In genomic region chr12:69585189-69586062, GRCh38 we compare ENCODE assay signal across 1 cellular context.
TF ChIP-seq lines count a peak whose summit lies in the region.

Gene CCT2, plus strand, starts transcription at chr12:69585459. Its CDS starts 63 bp downstream, at chr12:69585522.

TF ChIP-seq in HepG2, 621 proteins besides CTCF, POLR2A, EP300 and RAD21 (continued from another document and continues in another):
- TF ChIP-seq, protein P1, sequence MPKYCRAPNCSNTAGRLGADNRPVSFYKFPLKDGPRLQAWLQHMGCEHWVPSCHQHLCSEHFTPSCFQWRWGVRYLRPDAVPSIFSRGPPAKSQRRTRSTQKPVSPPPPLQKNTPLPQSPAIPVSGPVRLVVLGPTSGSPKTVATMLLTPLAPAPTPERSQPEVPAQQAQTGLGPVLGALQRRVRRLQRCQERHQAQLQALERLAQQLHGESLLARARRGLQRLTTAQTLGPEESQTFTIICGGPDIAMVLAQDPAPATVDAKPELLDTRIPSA (CRISPR knock-in tag; IDR thresholded peaks at IDR 0.05; ENCODE audit: borderline replicate concordance), result peak; percentile 93; the same call in 1 of the 2 replicates
- TF ChIP-seq SP4 (CRISPR knock-in tag; IDR thresholded peaks at IDR 0.05) (peak; percentile 92), ZNF687 (CRISPR knock-in tag; IDR thresholded peaks at IDR 0.05) (peak; percentile 98), RFX3 (CRISPR knock-in tag; IDR thresholded peaks at IDR 0.05) (peak; percentile 63), TSC22D2 (CRISPR knock-in tag; IDR thresholded peaks at IDR 0.05; ENCODE audit: borderline replicate concordance) (peak; percentile 88; the same call in 1 of the 2 replicates), ZFP1 (CRISPR knock-in tag; IDR thresholded peaks at IDR 0.05) (no peak), DPF2 (CRISPR knock-in tag; IDR thresholded peaks at IDR 0.05; ENCODE audit: borderline replicate concordance, low read depth) (no peak), SMC3 (IDR thresholded peaks at IDR 0.05; ENCODE audit: low read length) (no peak), MNT (IDR thresholded peaks at IDR 0.05) (peak; percentile 84; the same call in 1 of the 2 replicates), ZNF652 (CRISPR knock-in tag; IDR thresholded peaks at IDR 0.05; ENCODE audit: borderline replicate concordance, low read depth) (no peak), ARID3A (IDR thresholded peaks at IDR 0.05; ENCODE audit: low read depth, low read length) (no peak), ZNF256 (CRISPR knock-in tag; conservative IDR thresholded peaks at IDR 0.05) (peak; percentile 87; the same call in 1 of the 2 replicates), ZNF546 (CRISPR knock-in tag; conservative IDR thresholded peaks at IDR 0.05) (no peak; the same call in 1 of the 2 replicates), ZNF75D (CRISPR knock-in tag; IDR thresholded peaks at IDR 0.05; ENCODE audit: borderline replicate concordance) (no peak), FOSL1 (CRISPR knock-in tag; IDR thresholded peaks at IDR 0.05; ENCODE audit: borderline replicate concordance) (0 out of 2 replicates have a peak, but pooled peaks have one; percentile 28), POLR2AphosphoS5 (IDR thresholded peaks at IDR 0.05; ENCODE audit: low read depth, low read length) (peak; percentile 98), GATAD2A (CRISPR knock-in tag; IDR thresholded peaks at IDR 0.05) (peak; percentile 51), FOXJ3 (CRISPR knock-in tag; IDR thresholded peaks at IDR 0.05; ENCODE audit: borderline replicate concordance) (0 out of 2 replicates have a peak, but pooled peaks have one; percentile 69), FOXC1 (CRISPR knock-in tag; IDR thresholded peaks at IDR 0.05; ENCODE audit: borderline replicate concordance) (peak; percentile 95), ZNF451 (CRISPR knock-in tag; IDR thresholded peaks at IDR 0.05) (peak; percentile 82), TEAD2 (CRISPR knock-in tag; IDR thresholded peaks at IDR 0.05) (peak; percentile 95), ZNF773 (CRISPR knock-in tag; IDR thresholded peaks at IDR 0.05; ENCODE audit: borderline replicate concordance) (no peak), ELF1 (CRISPR knock-in tag; IDR thresholded peaks at IDR 0.05) (peak; percentile 87), XBP1 (CRISPR knock-in tag; IDR thresholded peaks at IDR 0.05) (no peak), RBFOX2 (IDR thresholded peaks at IDR 0.05; ENCODE audit: low read depth, low read length) (peak; percentile 97), ZNF777 (CRISPR knock-in tag; IDR thresholded peaks at IDR 0.05) (0 out of 2 replicates have a peak, but pooled peaks have one; percentile 54), NFRKB (IDR thresholded peaks at IDR 0.05) (no peak), ZFP36L1 (CRISPR knock-in tag; IDR thresholded peaks at IDR 0.05) (peak; percentile 81), RXRB (CRISPR knock-in tag; IDR thresholded peaks at IDR 0.05; ENCODE audit: borderline replicate concordance) (0 out of 2 replicates have a peak, but pooled peaks have one; percentile 49), SIN3B (IDR thresholded peaks at IDR 0.05; ENCODE audit: low read length) (no peak), DMAP1 (CRISPR knock-in tag; IDR thresholded peaks at IDR 0.05) (peak; percentile 99), CENPT (CRISPR knock-in tag; IDR thresholded peaks at IDR 0.05; ENCODE audit: low read depth) (0 out of 2 replicates have a peak, but pooled peaks have one; percentile 72), NKX3-1 (CRISPR knock-in tag; IDR thresholded peaks at IDR 0.05) (peak; percentile 74; the same call in 1 of the 2 replicates), GLI4 (CRISPR knock-in tag; IDR thresholded peaks at IDR 0.05; ENCODE audit: borderline replicate concordance) (peak; percentile 91; the same call in 1 of the 2 replicates), NONO (IDR thresholded peaks at IDR 0.05) (no peak), NONO (CRISPR knock-in tag; conservative IDR thresholded peaks at IDR 0.05) (peak; percentile 89), MATR3 (CRISPR knock-in tag; IDR thresholded peaks at IDR 0.05) (no peak), HOXA3 (CRISPR knock-in tag; IDR thresholded peaks at IDR 0.05) (peak; percentile 84; the same call in 1 of the 2 replicates), SAFB2 (CRISPR knock-in tag; IDR thresholded peaks at IDR 0.05; ENCODE audit: borderline replicate concordance, low read depth) (peak; percentile 97), ZNF510 (CRISPR knock-in tag; IDR thresholded peaks at IDR 0.05; ENCODE audit: low read depth) (no peak), KLF9 (CRISPR knock-in tag; IDR thresholded peaks at IDR 0.05; ENCODE audit: low read depth) (peak; percentile 97)
- TF ChIP-seq, protein P2, sequence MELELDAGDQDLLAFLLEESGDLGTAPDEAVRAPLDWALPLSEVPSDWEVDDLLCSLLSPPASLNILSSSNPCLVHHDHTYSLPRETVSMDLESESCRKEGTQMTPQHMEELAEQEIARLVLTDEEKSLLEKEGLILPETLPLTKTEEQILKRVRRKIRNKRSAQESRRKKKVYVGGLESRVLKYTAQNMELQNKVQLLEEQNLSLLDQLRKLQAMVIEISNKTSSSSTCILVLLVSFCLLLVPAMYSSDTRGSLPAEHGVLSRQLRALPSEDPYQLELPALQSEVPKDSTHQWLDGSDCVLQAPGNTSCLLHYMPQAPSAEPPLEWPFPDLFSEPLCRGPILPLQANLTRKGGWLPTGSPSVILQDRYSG (CRISPR knock-in tag; IDR thresholded peaks at IDR 0.05), result peak; percentile 65; the same call in 1 of the 2 replicates
- TF ChIP-seq, protein P3, sequence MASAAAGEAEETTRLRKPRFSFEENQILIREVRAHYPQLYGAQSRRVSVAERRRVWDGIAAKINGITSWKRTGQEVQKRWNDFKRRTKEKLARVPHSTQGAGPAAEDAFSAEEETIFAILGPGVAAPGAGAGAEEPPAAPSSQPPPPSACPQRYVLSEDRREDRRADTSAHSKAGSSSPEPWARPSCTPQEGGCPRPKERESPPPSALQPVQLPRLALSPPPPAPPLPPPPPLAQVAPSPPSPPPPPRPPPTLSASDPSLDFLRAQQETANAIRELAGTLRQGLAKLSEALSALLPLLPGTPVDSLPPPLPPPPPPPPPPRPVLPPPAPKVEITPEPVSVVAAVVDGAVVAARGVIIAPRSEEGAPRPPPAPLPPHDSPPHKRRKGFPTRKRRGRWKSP (CRISPR knock-in tag; IDR thresholded peaks at IDR 0.05), result peak; percentile 78
- TF ChIP-seq, protein P4, sequence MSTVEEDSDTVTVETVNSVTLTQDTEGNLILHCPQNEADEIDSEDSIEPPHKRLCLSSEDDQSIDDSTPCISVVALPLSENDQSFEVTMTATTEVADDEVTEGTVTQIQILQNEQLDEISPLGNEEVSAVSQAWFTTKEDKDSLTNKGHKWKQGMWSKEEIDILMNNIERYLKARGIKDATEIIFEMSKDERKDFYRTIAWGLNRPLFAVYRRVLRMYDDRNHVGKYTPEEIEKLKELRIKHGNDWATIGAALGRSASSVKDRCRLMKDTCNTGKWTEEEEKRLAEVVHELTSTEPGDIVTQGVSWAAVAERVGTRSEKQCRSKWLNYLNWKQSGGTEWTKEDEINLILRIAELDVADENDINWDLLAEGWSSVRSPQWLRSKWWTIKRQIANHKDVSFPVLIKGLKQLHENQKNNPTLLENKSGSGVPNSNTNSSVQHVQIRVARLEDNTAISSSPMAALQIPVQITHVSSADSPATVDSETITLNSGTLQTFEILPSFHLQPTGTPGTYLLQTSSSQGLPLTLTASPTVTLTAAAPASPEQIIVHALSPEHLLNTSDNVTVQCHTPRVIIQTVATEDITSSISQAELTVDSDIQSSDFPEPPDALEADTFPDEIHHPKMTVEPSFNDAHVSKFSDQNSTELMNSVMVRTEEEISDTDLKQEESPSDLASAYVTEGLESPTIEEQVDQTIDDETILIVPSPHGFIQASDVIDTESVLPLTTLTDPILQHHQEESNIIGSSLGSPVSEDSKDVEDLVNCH (CRISPR knock-in tag; IDR thresholded peaks at IDR 0.05), result no peak
- TF ChIP-seq, protein P5, sequence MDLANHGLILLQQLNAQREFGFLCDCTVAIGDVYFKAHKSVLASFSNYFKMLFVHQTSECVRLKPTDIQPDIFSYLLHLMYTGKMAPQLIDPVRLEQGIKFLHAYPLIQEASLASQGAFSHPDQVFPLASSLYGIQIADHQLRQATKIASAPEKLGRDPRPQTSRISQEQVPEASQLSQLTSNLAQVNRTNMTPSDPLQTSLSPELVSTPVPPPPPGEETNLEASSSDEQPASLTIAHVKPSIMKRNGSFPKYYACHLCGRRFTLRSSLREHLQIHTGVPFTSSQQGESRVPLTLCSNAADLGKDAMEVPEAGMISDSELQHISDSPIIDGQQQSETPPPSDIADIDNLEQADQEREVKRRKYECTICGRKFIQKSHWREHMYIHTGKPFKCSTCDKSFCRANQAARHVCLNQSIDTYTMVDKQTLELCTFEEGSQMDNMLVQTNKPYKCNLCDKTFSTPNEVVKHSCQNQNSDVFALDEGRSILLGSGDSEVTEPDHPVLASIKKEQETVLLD (CRISPR knock-in tag; IDR thresholded peaks at IDR 0.05; ENCODE audit: low read depth), result no peak
- TF ChIP-seq, protein P6, sequence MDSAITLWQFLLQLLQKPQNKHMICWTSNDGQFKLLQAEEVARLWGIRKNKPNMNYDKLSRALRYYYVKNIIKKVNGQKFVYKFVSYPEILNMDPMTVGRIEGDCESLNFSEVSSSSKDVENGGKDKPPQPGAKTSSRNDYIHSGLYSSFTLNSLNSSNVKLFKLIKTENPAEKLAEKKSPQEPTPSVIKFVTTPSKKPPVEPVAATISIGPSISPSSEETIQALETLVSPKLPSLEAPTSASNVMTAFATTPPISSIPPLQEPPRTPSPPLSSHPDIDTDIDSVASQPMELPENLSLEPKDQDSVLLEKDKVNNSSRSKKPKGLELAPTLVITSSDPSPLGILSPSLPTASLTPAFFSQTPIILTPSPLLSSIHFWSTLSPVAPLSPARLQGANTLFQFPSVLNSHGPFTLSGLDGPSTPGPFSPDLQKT (CRISPR knock-in tag; IDR thresholded peaks at IDR 0.05; ENCODE audit: borderline replicate concordance), result no peak
- TF ChIP-seq, protein P7, sequence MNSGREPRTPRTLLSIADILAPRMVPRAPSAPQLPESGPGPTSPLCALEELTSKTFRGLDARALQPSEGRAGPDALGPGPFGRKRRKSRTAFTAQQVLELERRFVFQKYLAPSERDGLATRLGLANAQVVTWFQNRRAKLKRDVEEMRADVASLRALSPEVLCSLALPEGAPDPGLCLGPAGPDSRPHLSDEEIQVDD (CRISPR knock-in tag; IDR thresholded peaks at IDR 0.05; ENCODE audit: borderline replicate concordance), result peak; percentile 59; the same call in 1 of the 2 replicates
- TF ChIP-seq, protein P8, sequence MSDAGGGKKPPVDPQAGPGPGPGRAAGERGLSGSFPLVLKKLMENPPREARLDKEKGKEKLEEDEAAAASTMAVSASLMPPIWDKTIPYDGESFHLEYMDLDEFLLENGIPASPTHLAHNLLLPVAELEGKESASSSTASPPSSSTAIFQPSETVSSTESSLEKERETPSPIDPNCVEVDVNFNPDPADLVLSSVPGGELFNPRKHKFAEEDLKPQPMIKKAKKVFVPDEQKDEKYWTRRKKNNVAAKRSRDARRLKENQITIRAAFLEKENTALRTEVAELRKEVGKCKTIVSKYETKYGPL (CRISPR knock-in tag; IDR thresholded peaks at IDR 0.05), result peak; percentile 73
- TF ChIP-seq, protein P9, sequence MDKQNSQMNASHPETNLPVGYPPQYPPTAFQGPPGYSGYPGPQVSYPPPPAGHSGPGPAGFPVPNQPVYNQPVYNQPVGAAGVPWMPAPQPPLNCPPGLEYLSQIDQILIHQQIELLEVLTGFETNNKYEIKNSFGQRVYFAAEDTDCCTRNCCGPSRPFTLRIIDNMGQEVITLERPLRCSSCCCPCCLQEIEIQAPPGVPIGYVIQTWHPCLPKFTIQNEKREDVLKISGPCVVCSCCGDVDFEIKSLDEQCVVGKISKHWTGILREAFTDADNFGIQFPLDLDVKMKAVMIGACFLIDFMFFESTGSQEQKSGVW (CRISPR knock-in tag; IDR thresholded peaks at IDR 0.05; ENCODE audit: borderline replicate concordance), result no peak
